In the genomic region with DNA sequence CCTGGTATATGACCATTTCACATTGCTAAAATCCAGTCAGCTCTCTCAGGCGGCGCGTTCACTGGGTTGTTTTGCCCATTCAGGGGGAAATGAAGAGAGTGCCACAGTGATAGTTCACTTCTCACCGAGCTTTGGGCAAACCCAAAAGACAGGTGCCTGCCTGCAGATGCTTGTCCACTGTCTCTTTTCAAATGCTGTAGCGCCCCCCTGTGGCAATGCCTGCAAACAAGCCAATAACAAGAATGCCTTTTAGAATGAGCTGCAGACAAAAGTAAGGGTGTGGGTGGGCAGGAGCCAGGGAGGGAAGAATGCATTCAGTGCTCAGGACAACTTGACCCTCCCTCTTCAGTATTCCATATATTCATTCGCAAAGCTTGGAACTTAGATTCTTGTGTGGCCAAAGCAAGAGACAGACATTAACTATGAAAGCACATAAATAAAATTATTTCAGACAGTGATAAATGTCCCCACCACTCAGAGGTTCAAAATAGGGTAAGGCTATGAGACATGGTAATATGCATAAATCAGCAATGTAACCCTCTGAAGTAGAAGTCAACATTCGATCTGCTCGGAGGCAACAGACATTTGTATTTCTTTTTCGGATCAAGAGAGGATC, we compare ENCODE assay signal across 8 cellular contexts.
DNase-seq lines count a peak whose midpoint lies in the region; ATAC-seq, FAIRE-seq and TF ChIP-seq lines count a peak whose summit lies in the region.

No MANE protein-coding gene starts in this region.

- H3K4me1 ChIP-seq in tibial artery = peaks cover 0 to 17% (median 7%) of the 10 kb centered on the region in 4 donors

- no peak overlapping the region for H3K4me2 ChIP-seq in neural cell (ENCODE audit: low read length)

- H3K27ac ChIP-seq in neural cell (ENCODE audit: low read length) = no peak overlapping the region
- no peak overlapping the region for H3K27ac ChIP-seq in tibial artery

- H3K36me3 ChIP-seq in neural cell (ENCODE audit: insufficient read depth, low read length) = no peaks in the 10 kb centered on the region
- no peaks in the 10 kb centered on the region for H3K36me3 ChIP-seq in tibial artery

- H3K27me3 ChIP-seq in neural cell (ENCODE audit: insufficient read depth, low read depth, low read length) (no peaks in the 10 kb centered on the region), tibial artery (no peaks in the 10 kb centered on the region)

- H3K9me3 ChIP-seq in neural cell (ENCODE audit: low read length) (no peaks in the 10 kb centered on the region), tibial artery (no peaks in the 10 kb centered on the region)

- FAIRE-seq in GM12891 (lab: Jason Lieb, UNC) = no peak

- H3K9me2 ChIP-seq in neural cell (ENCODE audit: insufficient read depth, low read length) = no peaks in the 10 kb centered on the region

- TF ChIP-seq EP300 in neural cell (conservative IDR thresholded peaks at IDR 0.05; ENCODE audit: poor library complexity, severe bottlenecking) = no peak

- no peaks in the 10 kb centered on the region for H3K79me2 ChIP-seq in neural cell (replicated peaks; ENCODE audit: insufficient read depth, low read length)

- TF ChIP-seq CTCF in AG04449 (IDR thresholded peaks at IDR 0.05; ENCODE audit: insufficient read depth, low read length, missing control alignments) (peak; percentile 71), neural cell (IDR thresholded peaks at IDR 0.05; ENCODE audit: poor library complexity, severe bottlenecking) (peak; percentile 46), tibial artery (IDR thresholded peaks at IDR 0.05) (peak; percentile 52 to 53)

- ATAC-seq in GM21619 (IDR thresholded peaks at IDR 0.05; ENCODE audit: unreplicated experiment) = no peak

- no peak for TF ChIP-seq POLR2A in GM12891 (IDR thresholded peaks at IDR 0.05; ENCODE audit: low read depth, low read length)

- CTCF ChIA-PET in AG04449 (lab: Yijun Ruan, JAX) = interaction anchor here (0.7 to 11.2 kb wide), 47 partner anchors 8 to 899 kb away, joined by 3 to 217 read pairs (median 4); no protein-coding TSS in a partner anchor

- POLR2A ChIA-PET in AG04449 (lab: Yijun Ruan, JAX) = no interaction called here

- no peak overlapping the region for H2AFZ ChIP-seq in neural cell (ENCODE audit: low read depth, low read length)

- H3K9ac ChIP-seq in neural cell (ENCODE audit: low read length) = no peak overlapping the region

- no peaks in the 10 kb centered on the region for H4K20me1 ChIP-seq in neural cell (ENCODE audit: insufficient read depth)

- TF ChIP-seq RAD21 in neural cell (conservative IDR thresholded peaks at IDR 0.05) = peak; percentile 51

- H3K4me3 ChIP-seq in AG04449 (ENCODE audit: low read depth, low read length) (no peak overlapping the region), neural cell (ENCODE audit: low read length) (no peak overlapping the region), tibial artery (no peak overlapping the region)

- DNase-seq in AG04449 (ENCODE audit: low read depth, low spot score) = no peak
- peak; percentile 34 for DNase-seq in GM12891 (ENCODE audit: insufficient read length, low spot score)
- peak; percentile 13 for DNase-seq in NCI-H446 treated with DMSO at 0.1 percent for 48 hours (lab: John Stamatoyannopoulos, UW)
- peak; percentile 77 to 80 for DNase-seq in activated CD4-positive, alpha-beta T cell treated with anti-CD3 and anti-CD28 coated beads, Interleukin-2, amount 50 U/mL, for 48 hours
- DNase-seq in fibroblast of gingiva (ENCODE audit: low read depth) = peak; percentile 64
- DNase-seq in tibial artery = peak; percentile 80 to 83

- intact Hi-C loops in tibial artery (cut with DNase I; ENCODE audit: low total_unique reads) = loop anchor here (10.0 kb wide), 1 partner anchor 899 kb away; no protein-coding TSS in a partner anchor

- no peaks in the 10 kb centered on the region for H3F3A ChIP-seq in neural cell (ENCODE audit: insufficient read depth, low read length, poor library complexity, severe bottlenecking)

TF ChIP-seq in GM12891, 5 proteins besides CTCF, POLR2A, EP300 and RAD21:
- TF ChIP-seq TAF1 (IDR thresholded peaks at IDR 0.05; ENCODE audit: low read depth, low read length) = no peak
- no peak for TF ChIP-seq SPI1 (IDR thresholded peaks at IDR 0.05; ENCODE audit: low read depth, low read length)
- no peak for TF ChIP-seq POU2F2 (IDR thresholded peaks at IDR 0.05; ENCODE audit: low read depth, low read length)
- TF ChIP-seq POLR2AphosphoS5 (IDR thresholded peaks at IDR 0.05; ENCODE audit: low read depth, low read length) = no peak
- TF ChIP-seq PAX5 (IDR thresholded peaks at IDR 0.05; ENCODE audit: insufficient read depth, low read length, severe bottlenecking) = no peak
TF ChIP-seq in GM12891: peak in this region for 0.

TF ChIP-seq in neural cell, 6 proteins besides CTCF, POLR2A, EP300 and RAD21:
- no peak for TF ChIP-seq EZH2 (IDR thresholded peaks at IDR 0.05; ENCODE audit: borderline replicate concordance, insufficient read depth, low read length, poor library complexity, severe bottlenecking)
- TF ChIP-seq SMC3 (conservative IDR thresholded peaks at IDR 0.05; ENCODE audit: poor library complexity) = peak; percentile 38
- no peak for TF ChIP-seq MXI1 (conservative IDR thresholded peaks at IDR 0.05; ENCODE audit: poor library complexity, severe bottlenecking)
TF ChIP-seq in neural cell: peak in this region for 1.
